ENCODE assay signal across 21 cellular contexts in genomic region chr1:115031595-115031994, GRCh38. TPM values are rescaled to one million over a fixed set of nuclear protein-coding genes. Genes with fewer than 3 reads are reported as not detected.
DNase-seq lines count a peak whose midpoint lies in the region; ATAC-seq and TF ChIP-seq lines count a peak whose summit lies in the region.
"Had no signal": no experiment of that assay in that cellular context is flagged by ENCODE, and none has a peak within 500 bp of the region (broad histone marks: within the 10 kb centered on the region; RNA-seq: fewer than 3 reads in every experiment).

No MANE protein-coding gene starts in this region.

- intact Hi-C loops in IMR-90 (cut with micrococcal nuclease) = no loop called here

- in situ Hi-C loops in IMR-90 (cut with MboI; ENCODE audit: low sequenced_read_pairs) (no loop called here), brain microvascular endothelial cell (cut with HindIII; ENCODE audit: low pct_ligation_motif_present, low sequenced_read_pairs) (no loop called here)

- H3K27me3 Mint-ChIP-seq in chondrocyte (ENCODE audit: low read depth) = peaks cover 5% of the 10 kb centered on the region

- H3K4me1 Mint-ChIP-seq in chondrocyte (ENCODE audit: low read depth) = peaks cover 4% of the 10 kb centered on the region
- H3K4me1 Mint-ChIP-seq: CD4-positive, alpha-beta memory T cell; H9 had no signal

- H3K9me3 ChIP-seq in IMR-90 (ENCODE audit: control insufficient read depth, insufficient read depth, low read length) (no peaks in the 10 kb centered on the region), smooth muscle cell (replicated peaks; ENCODE audit: low read depth) (no peaks in the 10 kb centered on the region), MG63 (no peaks in the 10 kb centered on the region)

- H4K20me1 ChIP-seq in IMR-90 (ENCODE audit: insufficient read depth, low read length) = no peaks in the 10 kb centered on the region
- no peaks in the 10 kb centered on the region for H4K20me1 ChIP-seq in smooth muscle cell (ENCODE audit: low read depth)

- no peak overlapping the region for H2AK5ac ChIP-seq in IMR-90 (ENCODE audit: low read depth, low read length)

- H3F3A ChIP-seq in smooth muscle cell (ENCODE audit: low read depth) = no peaks in the 10 kb centered on the region

- no peak overlapping the region for H3K23ac ChIP-seq in IMR-90 (ENCODE audit: low read depth, low read length)

- dilution Hi-C loops in IMR-90 (cut with HindIII; ENCODE audit: low sequenced_read_pairs, unreplicated experiment) = no loop called here

- H3K4me1 ChIP-seq in IMR-90 (ENCODE audit: control insufficient read depth, insufficient read depth, low read length) = no peaks in the 10 kb centered on the region
- no peaks in the 10 kb centered on the region for H3K4me1 ChIP-seq in smooth muscle cell (ENCODE audit: low read depth)

- no peak overlapping the region for H2AK9ac ChIP-seq in IMR-90 (replicated peaks; ENCODE audit: low read depth, low read length, poor library complexity)

- H3K18ac ChIP-seq in IMR-90 (ENCODE audit: low read depth, low read length) = no peak overlapping the region

- POLR2A ChIA-PET in IMR-90 (lab: Charles Lee; ENCODE audit: unreplicated experiment) = no interaction called here

- H4K5ac ChIP-seq in IMR-90 (ENCODE audit: low read depth, low read length) = no peak overlapping the region

- no peak for TF ChIP-seq POLR2A in IMR-90 (IDR thresholded peaks at IDR 0.05; ENCODE audit: low read depth, low read length)

- H2AFZ ChIP-seq in IMR-90 (replicated peaks; ENCODE audit: low read length, poor library complexity) (no peak overlapping the region), smooth muscle cell (ENCODE audit: low read depth) (peak overlapping the region; percentile 20)

- ATAC-seq in IMR-90 (ENCODE audit: low read depth) = peak; percentile 64
- ATAC-seq: HCT116 had no signal

- no peak overlapping the region for H3K56ac ChIP-seq in IMR-90 (ENCODE audit: extremely low read depth, insufficient read depth, low read length)

- H3K27me3 ChIP-seq in IMR-90 (ENCODE audit: control insufficient read depth, insufficient read depth, low read length) (peaks cover 3% of the 10 kb centered on the region), smooth muscle cell (ENCODE audit: low read depth) (no peaks in the 10 kb centered on the region), MG63 (no peaks in the 10 kb centered on the region), brain microvascular endothelial cell (replicated peaks) (no peaks in the 10 kb centered on the region)

- no peak for TF ChIP-seq CTCF in IMR-90 (conservative IDR thresholded peaks at IDR 0.05; ENCODE audit: low read depth, low read length)
- peak; percentile 14 for TF ChIP-seq CTCF in chondrocyte (IDR thresholded peaks at IDR 0.05)
- no peak for TF ChIP-seq CTCF in smooth muscle cell (IDR thresholded peaks at IDR 0.05; ENCODE audit: borderline replicate concordance, insufficient read depth, poor library complexity, severe bottlenecking)
- TF ChIP-seq CTCF in brain microvascular endothelial cell (IDR thresholded peaks at IDR 0.05; ENCODE audit: low read depth, low read length, missing control alignments) = no peak

- no peak overlapping the region for H3K4me3 ChIP-seq in IMR-90 (ENCODE audit: insufficient read depth, low read depth, low read length)
- no peak overlapping the region for H3K4me3 ChIP-seq in smooth muscle cell
- no peak overlapping the region for H3K4me3 ChIP-seq in MG63
- H3K4me3 ChIP-seq in brain microvascular endothelial cell (ENCODE audit: low read depth, low read length) = no peak overlapping the region

- no peaks in the 10 kb centered on the region for H3K36me3 ChIP-seq in IMR-90 (ENCODE audit: control insufficient read depth, insufficient read depth, low read length)
- no peaks in the 10 kb centered on the region for H3K36me3 ChIP-seq in smooth muscle cell (ENCODE audit: low read depth)
- no peaks in the 10 kb centered on the region for H3K36me3 ChIP-seq in MG63
- no peaks in the 10 kb centered on the region for H3K36me3 ChIP-seq in brain microvascular endothelial cell (replicated peaks)

- no peak overlapping the region for H2BK5ac ChIP-seq in IMR-90 (ENCODE audit: low read depth, low read length, poor library complexity, severe bottlenecking)

- H3K27ac ChIP-seq in IMR-90 (ENCODE audit: insufficient read depth, low read length) = no peak overlapping the region
- no peak overlapping the region for H3K27ac ChIP-seq in smooth muscle cell (ENCODE audit: low read depth)
- H3K27ac ChIP-seq in brain microvascular endothelial cell = no peak overlapping the region

- DNase-seq in IMR-90 (no peak), chondrocyte (ENCODE audit: low spot score) (no peak), fibroblast of peridontal ligament (ENCODE audit: extremely low read depth) (peak; percentile 12), smooth muscle cell (lab: John Stamatoyannopoulos, UW; ENCODE audit: unreplicated experiment) (no peak), GOT3 (lab: John Stamatoyannopoulos, UW) (no peak), MG63 (no peak), brain microvascular endothelial cell (no peak)
- DNase-seq in activated CD4-positive, alpha-beta T cell treated with anti-CD3 and anti-CD28 coated beads for 48 hours = no peak
- DNase-seq: C1 segment of cervical spinal cord; Calu3; CD4-positive, alpha-beta memory T cell; COR-L47; DMS53; DMS79 treated with DMSO at 0.1 percent for 48 hours; H9 had no signal

- BruUV-seq in IMR-90 (replicated peaks; lab: Mats Ljungman, UMichigan) = no TSS peak

- CTCF ChIA-PET in IMR-90 (lab: Yijun Ruan, JAX) = interaction anchor here (0.7 to 2.4 kb wide), 2 partner anchors 22 to 619 kb away, joined by 4 to 7 read pairs; no protein-coding TSS in a partner anchor

- H4K8ac ChIP-seq in IMR-90 (ENCODE audit: low read depth in 2 of 2, low read length in 2 of 2) = no peak overlapping the region

- TF ChIP-seq RAD21 in IMR-90 (IDR thresholded peaks at IDR 0.05; ENCODE audit: low read length) = no peak

- H3K9ac ChIP-seq in IMR-90 (ENCODE audit: low read depth, low read length) (no peak overlapping the region), smooth muscle cell (ENCODE audit: low read depth) (no peak overlapping the region)

- H2BK15ac ChIP-seq in IMR-90 (ENCODE audit: low read depth, low read length) = no peak overlapping the region

- H3K4me2 ChIP-seq in IMR-90 (ENCODE audit: low read depth, low read length) = no peak overlapping the region
- H3K4me2 ChIP-seq in smooth muscle cell = no peak overlapping the region

- WGBS in IMR-90 (ENCODE audit: extremely low coverage in 2 of 2, insufficient read length in 1 of 2), 2 experiments = no CpG with 5 or more reads among the region's 2 CpGs
- WGBS in smooth muscle cell (ENCODE audit: low lambda C conversion rate) = 46% methylated on average over 2 of the region's 2 CpGs

- H3K9me1 ChIP-seq in IMR-90 (ENCODE audit: insufficient read depth, low read length) = no peaks in the 10 kb centered on the region

- H3K79me1 ChIP-seq in IMR-90 (ENCODE audit: low read depth in 1 of 2, low read length in 2 of 2) = no peaks in the 10 kb centered on the region

- H3K4me3 Mint-ChIP-seq in chondrocyte (ENCODE audit: unreplicated experiment) = no peak overlapping the region
- H3K4me3 Mint-ChIP-seq: CD4-positive, alpha-beta memory T cell; H9 had no signal

- no peak overlapping the region for H3K14ac ChIP-seq in IMR-90 (replicated peaks; ENCODE audit: low read depth, low read length)

- H3K9me3 Mint-ChIP-seq in chondrocyte (ENCODE audit: low read depth) = peaks cover 3% of the 10 kb centered on the region
- H3K9me3 Mint-ChIP-seq: CD4-positive, alpha-beta memory T cell; H9 had no signal

- H3K36me3 Mint-ChIP-seq in chondrocyte (ENCODE audit: low read depth) = peaks cover 2% of the 10 kb centered on the region
- H3K36me3 Mint-ChIP-seq: CD4-positive, alpha-beta memory T cell had no signal

- no peak overlapping the region for H2BK20ac ChIP-seq in IMR-90 (ENCODE audit: low read depth, low read length)

- H4K91ac ChIP-seq in IMR-90 (ENCODE audit: insufficient read depth, low read depth, low read length) = no peak overlapping the region

- H3K4ac ChIP-seq in IMR-90 (ENCODE audit: low read depth, low read length) = no peak overlapping the region

- no peaks in the 10 kb centered on the region for H3K79me2 ChIP-seq in smooth muscle cell (ENCODE audit: low read depth)

- H3K27ac Mint-ChIP-seq in chondrocyte (ENCODE audit: unreplicated experiment) = no peak overlapping the region
- H3K27ac Mint-ChIP-seq: CD4-positive, alpha-beta memory T cell; H9 had no signal

- no peak overlapping the region for H2BK120ac ChIP-seq in IMR-90 (ENCODE audit: low read depth, low read length)

TF ChIP-seq in IMR-90, 13 proteins besides CTCF, POLR2A, EP300 and RAD21 (continues in another document):
- TF ChIP-seq MAFK (IDR thresholded peaks at IDR 0.05; ENCODE audit: low read depth, low read length) = no peak
- no peak for TF ChIP-seq RCOR1 (IDR thresholded peaks at IDR 0.05; ENCODE audit: insufficient replicate concordance, low read length)
- TF ChIP-seq ELK1 (IDR thresholded peaks at IDR 0.05; ENCODE audit: borderline replicate concordance, low read depth, low read length) = no peak
- no peak for TF ChIP-seq MAZ (IDR thresholded peaks at IDR 0.05; ENCODE audit: borderline replicate concordance, low read depth, low read length)
- no peak for TF ChIP-seq NFE2L2 (IDR thresholded peaks at IDR 0.05; ENCODE audit: low read depth, low read length)

RNA-seq across cellular contexts. Expression of gene TSHB, which starts 2.0 kb away (rescaled TPM):
- total RNA-seq in IMR-90 (2012; rRNA removed) (not detected in 2 replicates), chondrocyte (not detected in 3 replicates), smooth muscle cell (not detected in 2 replicates)
- polyA plus RNA-seq in IMR-90 (2012; rRNA removed) (not detected in 2 replicates), smooth muscle cell (not detected in 2 replicates)
- not detected in 2 replicates for polyA plus RNA-seq in IMR-90 (2012; cell fraction: cytosol; rRNA removed)
- polyA plus RNA-seq in IMR-90 (2012; cell fraction: nucleus; rRNA removed; ENCODE audit: low replicate concordance) = not detected in 2 replicates
- not detected in 2 replicates for total RNA-seq in MG63 (2014; rRNA removed; shearing (Covaris generic); ENCODE audit: low replicate concordance)
- total RNA-seq: A172; A673; Calu3; CD4-positive, alpha-beta memory T cell; Daoy; H4; H9 had no signal
- polyA plus RNA-seq: BJ; CD4-positive, alpha-beta memory T cell had no signal

RNA-seq across cellular contexts. Expression of gene TSPAN2, which starts 57.7 kb away (rescaled TPM):
- 0.18 and 0.83 TPM in 2 replicates for total RNA-seq in IMR-90 (2012; rRNA removed)
- polyA plus RNA-seq in IMR-90 (2012; rRNA removed) = 0.17 and 0.60 TPM in 2 replicates
- polyA plus RNA-seq in IMR-90 (2012; cell fraction: cytosol; rRNA removed) = 0.12 and 0.16 TPM in 2 replicates
- 0.31 TPM in 1 of 2 replicates, not detected in the other for polyA plus RNA-seq in IMR-90 (2012; cell fraction: nucleus; rRNA removed; ENCODE audit: low replicate concordance)
- total RNA-seq in chondrocyte = 218 to 498 TPM (median 227 TPM) in 3 replicates
- 10.9 and 17.4 TPM in 2 replicates for total RNA-seq in smooth muscle cell
- 13.8 and 26.9 TPM in 2 replicates for polyA plus RNA-seq in smooth muscle cell
- 0.17 and 1.0 TPM in 2 replicates for total RNA-seq in MG63 (2014; rRNA removed; shearing (Covaris generic); ENCODE audit: low replicate concordance)

Comparison
In these comparisons a context has a peak if more than half of its experiments do, and no peak if none do; other contexts are left out.
1. RNA of gene TSPAN2, which starts 57.7 kb away (total RNA-seq): 218 to 498 TPM in chondrocyte; 10.9 to 17.4 TPM in smooth muscle cell, 0.17 to 1.0 TPM in MG63 and 0.18 to 0.83 TPM in IMR-90; every median in the first group is over 10 times any median in the second.